Comparison of ENCODE assay signal across 13 cellular contexts in genomic region chr6:157649311-157650260, GRCh38.
A peak's percentile ranks its signal among the peaks of the same experiment; 100 is the strongest.
DNase-seq lines count a peak whose midpoint lies in the region; ATAC-seq and TF ChIP-seq lines count a peak whose summit lies in the region.
"Had no signal": no experiment of that assay in that cellular context is flagged by ENCODE, and none has a peak within 500 bp of the region (broad histone marks: within the 10 kb centered on the region; RNA-seq: fewer than 3 reads in every experiment).

No MANE protein-coding gene starts in this region.

- no peak for ATAC-seq in activated naive CD8-positive, alpha-beta T cell treated with anti-CD3 and anti-CD28 coated beads, Interleukin-2, amount 10 ng/mL, durations not matched to agents 7 days and 5 days (ENCODE audit: low read depth)
- ATAC-seq in left cardiac atrium = peak; percentile 48 to 59
- ATAC-seq in upper lobe of right lung = peak; percentile 7
- ATAC-seq in GM18861 (IDR thresholded peaks at IDR 0.05; ENCODE audit: unreplicated experiment) = no peak
- ATAC-seq: left colon had no signal

- H3K4me1 Mint-ChIP-seq in activated naive CD8-positive, alpha-beta T cell treated with anti-CD3 and anti-CD28 coated beads, Interleukin-2, amount 10 ng/mL, durations not matched to agents 7 days and 5 days = peaks cover 19% of the 10 kb centered on the region
- H3K4me1 Mint-ChIP-seq in activated naive CD8-positive, alpha-beta T cell treated with anti-CD3 and anti-CD28 coated beads for 36 hours = peaks cover 17% of the 10 kb centered on the region

- no peaks in the 10 kb centered on the region for H3K27me3 Mint-ChIP-seq in activated naive CD8-positive, alpha-beta T cell treated with anti-CD3 and anti-CD28 coated beads, Interleukin-2, amount 10 ng/mL, durations not matched to agents 7 days and 5 days
- H3K27me3 Mint-ChIP-seq in activated naive CD8-positive, alpha-beta T cell treated with anti-CD3 and anti-CD28 coated beads for 36 hours = no peaks in the 10 kb centered on the region

- DNase-seq in activated naive CD8-positive, alpha-beta T cell treated with anti-CD3 and anti-CD28 coated beads, Interleukin-2, amount 10 ng/mL, durations not matched to agents 7 days and 5 days = no peak
- no peak for DNase-seq in activated naive CD8-positive, alpha-beta T cell treated with anti-CD3 and anti-CD28 coated beads for 36 hours
- DNase-seq in SK-N-MC (ENCODE audit: low read depth, low spot score) = no peak
- DNase-seq in left cardiac atrium = no peak
- DNase-seq in upper lobe of right lung = peak; percentile 62
- no peak for DNase-seq in HuH-7 (ENCODE audit: low spot score)
- no peak for DNase-seq in SIG-M5 treated with dmso at 0.1 percent for 504 hours (lab: John Stamatoyannopoulos, UW; ENCODE audit: unreplicated experiment)
- DNase-seq: activated CD8-positive, alpha-beta memory T cell treated with anti-CD3 and anti-CD28 coated beads, Interleukin-2, amount 50 U/mL, for 4 hours; effector memory CD4-positive, alpha-beta T cell; NCI-H510A had no signal

- peak overlapping the region; percentile 34 for H3K27ac Mint-ChIP-seq in activated naive CD8-positive, alpha-beta T cell treated with anti-CD3 and anti-CD28 coated beads, Interleukin-2, amount 10 ng/mL, durations not matched to agents 7 days and 5 days
- no peak overlapping the region for H3K27ac Mint-ChIP-seq in activated naive CD8-positive, alpha-beta T cell treated with anti-CD3 and anti-CD28 coated beads for 36 hours

- H3K9me3 Mint-ChIP-seq in activated naive CD8-positive, alpha-beta T cell treated with anti-CD3 and anti-CD28 coated beads, Interleukin-2, amount 10 ng/mL, durations not matched to agents 7 days and 5 days = no peaks in the 10 kb centered on the region
- H3K9me3 Mint-ChIP-seq in activated naive CD8-positive, alpha-beta T cell treated with anti-CD3 and anti-CD28 coated beads for 36 hours = no peaks in the 10 kb centered on the region

- H3K27ac ChIP-seq in SK-N-MC = no peak overlapping the region
- no peak overlapping the region for H3K27ac ChIP-seq in upper lobe of right lung

- no peaks in the 10 kb centered on the region for H3K27me3 ChIP-seq in upper lobe of right lung
- H3K27me3 ChIP-seq: adrenal gland had no signal

- no peak overlapping the region for H3K9ac ChIP-seq in SK-N-MC (ENCODE audit: insufficient read length)

- intact Hi-C loops in left cardiac atrium (cut with DNase I) = no loop called here
- intact Hi-C loops in upper lobe of right lung (cut with DNase I) = loop anchor here (10.0 kb wide), 1 partner anchor 335 kb away; no protein-coding TSS in a partner anchor

- peaks cover 12% of the 10 kb centered on the region for H3K36me3 Mint-ChIP-seq in activated naive CD8-positive, alpha-beta T cell treated with anti-CD3 and anti-CD28 coated beads, Interleukin-2, amount 10 ng/mL, durations not matched to agents 7 days and 5 days
- peaks cover 5% of the 10 kb centered on the region for H3K36me3 Mint-ChIP-seq in activated naive CD8-positive, alpha-beta T cell treated with anti-CD3 and anti-CD28 coated beads for 36 hours

- no peak overlapping the region for H3K4me3 Mint-ChIP-seq in activated naive CD8-positive, alpha-beta T cell treated with anti-CD3 and anti-CD28 coated beads, Interleukin-2, amount 10 ng/mL, durations not matched to agents 7 days and 5 days
- H3K4me3 Mint-ChIP-seq in activated naive CD8-positive, alpha-beta T cell treated with anti-CD3 and anti-CD28 coated beads for 36 hours = no peak overlapping the region

- H3K4me3 ChIP-seq in SK-N-MC (peak overlapping the region; percentile 28; the same call in 1 of the 2 replicates), upper lobe of right lung (no peak overlapping the region)
- H3K4me3 ChIP-seq: adrenal gland had no signal

- H3K36me3 ChIP-seq in SK-N-MC (ENCODE audit: insufficient read depth, low read length) (no peaks in the 10 kb centered on the region), upper lobe of right lung (no peaks in the 10 kb centered on the region)
- H3K36me3 ChIP-seq: adrenal gland had no signal

- no peaks in the 10 kb centered on the region for H3K9me3 ChIP-seq in SK-N-MC (ENCODE audit: low read depth, low read length)
- no peaks in the 10 kb centered on the region for H3K9me3 ChIP-seq in upper lobe of right lung
- H3K9me3 ChIP-seq: adrenal gland had no signal

- POLR2A ChIA-PET in activated naive CD8-positive, alpha-beta T cell treated with anti-CD3 and anti-CD28 coated beads, Interleukin-2, amount 10 ng/mL, durations not matched to agents 7 days and 5 days (lab: Charles Lee) = interaction anchor here (0.5 kb wide), 1 partner anchor 184 kb away, joined by 4 read pairs; no protein-coding TSS in a partner anchor

- no peaks in the 10 kb centered on the region for H3K4me1 ChIP-seq in upper lobe of right lung

- no peak for TF ChIP-seq CTCF in upper lobe of right lung (IDR thresholded peaks at IDR 0.05)

Comparison
In these comparisons a context has a peak if more than half of its experiments do, and no peak if none do; other contexts are left out.
1. ATAC-seq: peak in left cardiac atrium (2 of 2) and upper lobe of right lung (single experiment); none in activated naive CD8-positive, alpha-beta T cell treated with anti-CD3 and anti-CD28 coated beads, Interleukin-2, amount 10 ng/mL, durations not matched to agents 7 days and 5 days (single experiment) and GM18861 (single experiment).